23 cellular contexts compared by ENCODE assay signal in the genomic region with DNA sequence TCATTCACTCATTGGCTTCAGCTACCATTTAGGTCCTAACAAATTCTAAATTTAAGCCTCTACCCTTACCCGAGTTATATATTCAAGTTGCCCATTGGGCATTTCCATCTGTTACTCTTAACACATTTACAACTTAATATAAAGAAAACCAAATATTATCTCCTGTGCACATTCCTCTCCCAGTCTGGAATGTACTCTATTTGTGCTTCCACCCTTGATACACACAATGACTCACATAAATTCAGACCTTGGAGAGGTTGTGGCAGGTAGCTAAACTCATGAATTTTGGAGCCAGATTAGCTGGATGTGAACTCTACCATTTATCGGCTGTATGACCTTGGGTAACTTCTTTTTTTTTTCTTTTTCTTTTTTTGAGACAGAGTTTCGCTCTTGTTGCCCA. TPM values are rescaled to one million over a fixed set of nuclear protein-coding genes. Genes with fewer than 3 reads are reported as not detected.
A peak's percentile ranks its signal among the peaks of the same experiment; 100 is the strongest.
DNase-seq lines count a peak whose midpoint lies in the region; ATAC-seq and TF ChIP-seq lines count a peak whose summit lies in the region.
"Had no signal": no experiment of that assay in that cellular context is flagged by ENCODE, and none has a peak within 500 bp of the region (broad histone marks: within the 10 kb centered on the region; RNA-seq: fewer than 3 reads in every experiment).

No MANE protein-coding gene starts in this region.

- no peaks in the 10 kb centered on the region for H3K27me3 Mint-ChIP-seq in Caco-2 (ENCODE audit: insufficient read depth, unreplicated experiment)
- H3K27me3 Mint-ChIP-seq in osteocyte (ENCODE audit: unreplicated experiment) = no peaks in the 10 kb centered on the region
- no peaks in the 10 kb centered on the region for H3K27me3 Mint-ChIP-seq in T-helper 2 cell treated with Interferon-gamma antibody and Interleukin-4, amounts not matched to agents 5 μg/mL and 100 μg/mL, for 36 hours (ENCODE audit: low read depth)
- H3K27me3 Mint-ChIP-seq: activated naive CD4-positive, alpha-beta T cell treated with anti-CD3 and anti-CD28 coated beads, Interleukin-2, amount 50 U/mL, for 24 hours; activated T-helper 17 cell treated with anti-CD3 and anti-CD28 coated beads, Interleukin-2, amount 50 U/mL, for 72 hours; T-helper 17 cell had no signal

- H3K27me3 ChIP-seq in Caco-2 (replicated peaks; ENCODE audit: control insufficient read depth, insufficient read depth, low read length) (no peaks in the 10 kb centered on the region), adrenal gland (no peaks in the 10 kb centered on the region), Peyer's patch (no peaks in the 10 kb centered on the region)
- H3K27me3 ChIP-seq: esophagus squamous epithelium had no signal

- H3K36me3 Mint-ChIP-seq in Caco-2 (ENCODE audit: insufficient read depth, unreplicated experiment) = no peaks in the 10 kb centered on the region
- peaks cover 8% of the 10 kb centered on the region for H3K36me3 Mint-ChIP-seq in osteocyte (ENCODE audit: unreplicated experiment)
- H3K36me3 Mint-ChIP-seq in T-helper 2 cell treated with Interferon-gamma antibody and Interleukin-4, amounts not matched to agents 5 μg/mL and 100 μg/mL, for 36 hours (ENCODE audit: low read depth) = no peaks in the 10 kb centered on the region
- H3K36me3 Mint-ChIP-seq: activated naive CD4-positive, alpha-beta T cell treated with anti-CD3 and anti-CD28 coated beads, Interleukin-2, amount 50 U/mL, for 24 hours had no signal

- intact Hi-C loops in Caco-2 (cut with micrococcal nuclease; ENCODE audit: unreplicated experiment) = no loop called here
- intact Hi-C loops in adrenal gland (cut with DNase I) = loop anchor here in 1 of 2 donors (5.0 kb wide), 1 partner anchor 500 kb away; no protein-coding TSS in a partner anchor

- H3K4me1 Mint-ChIP-seq in Caco-2 (ENCODE audit: low read depth, unreplicated experiment) (peaks cover 14% of the 10 kb centered on the region), osteocyte (ENCODE audit: unreplicated experiment) (peaks cover 35% of the 10 kb centered on the region)
- H3K4me1 Mint-ChIP-seq in T-helper 2 cell treated with Interferon-gamma antibody and Interleukin-4, amounts not matched to agents 5 μg/mL and 100 μg/mL, for 36 hours (ENCODE audit: low read depth) = peaks cover 10% of the 10 kb centered on the region
- H3K4me1 Mint-ChIP-seq: activated naive CD4-positive, alpha-beta T cell treated with anti-CD3 and anti-CD28 coated beads, Interleukin-2, amount 50 U/mL, for 24 hours; activated T-helper 17 cell treated with anti-CD3 and anti-CD28 coated beads, Interleukin-2, amount 50 U/mL, for 72 hours; neural crest cell had no signal

- H3K27ac ChIP-seq in adrenal gland = peak overlapping the region in 4 of 5 donors; percentile 43 to 81 (median 57)
- no peak overlapping the region for H3K27ac ChIP-seq in Peyer's patch
- H3K27ac ChIP-seq: esophagus squamous epithelium, psoas muscle had no signal

- TF ChIP-seq POLR2A in adrenal gland (IDR thresholded peaks at IDR 0.05) (no peak), Peyer's patch (IDR thresholded peaks at IDR 0.05) (no peak)

- H3K36me3 ChIP-seq in Caco-2 (ENCODE audit: control insufficient read depth, insufficient read depth, low read length) (no peaks in the 10 kb centered on the region), adrenal gland (replicated peaks in 1 of 2) (no peaks in the 10 kb centered on the region), Peyer's patch (no peaks in the 10 kb centered on the region)

- peak in 1 of 2 experiments; percentile 38 for DNase-seq in Caco-2
- DNase-seq in adrenal gland = peak in 1 of 7 donors; percentile 60
- DNase-seq in osteocyte (ENCODE audit: extremely low spot score, unreplicated experiment) = no peak
- no peak for DNase-seq in T-helper 2 cell treated with Interferon-gamma antibody and Interleukin-4, amounts not matched to agents 5 μg/mL and 100 μg/mL, for 36 hours (ENCODE audit: low spot score)
- no peak for DNase-seq in NCI-H774 (lab: John Stamatoyannopoulos, UW)
- DNase-seq in Peyer's patch = no peak
- no peak for DNase-seq in NK-92 (lab: John Stamatoyannopoulos, UW; ENCODE audit: unreplicated experiment)
- DNase-seq: ACHN; activated CD4-positive, alpha-beta T cell treated with anti-CD3 and anti-CD28 coated beads, Interleukin-2, amount 50 U/mL, for 1 hour; DND-41; effector memory CD4-positive, alpha-beta T cell; esophagus squamous epithelium; NCI-H1436; NCI-H510A; NK-92 treated with Interleukin-12 subunit alpha and Interleukin-12 subunit beta, amount 100 ng/mL, for 24 hours; psoas muscle; T-helper 17 cell had no signal

- POLR2A ChIA-PET in Caco-2 (lab: Charles Lee) = interaction anchor here (0.7 kb wide), 1 partner anchor 51 kb away, joined by 6 read pairs; a partner anchor contains a TSS

- TF ChIP-seq CTCF in Caco-2 (IDR thresholded peaks at IDR 0.05; ENCODE audit: insufficient read depth in 1 of 2, low read depth in 1 of 2, low read length in 1 of 2, severe bottlenecking in 1 of 2, unreplicated experiment in 1 of 2) = no peak
- no peak for TF ChIP-seq CTCF in adrenal gland (IDR thresholded peaks at IDR 0.05)
- TF ChIP-seq CTCF in osteocyte (IDR thresholded peaks at IDR 0.05) = no peak
- no peak for TF ChIP-seq CTCF in Peyer's patch (IDR thresholded peaks at IDR 0.05)

- H3K4me3 ChIP-seq in Caco-2 (ENCODE audit: low read depth, low read length) = no peak overlapping the region
- H3K4me3 ChIP-seq in adrenal gland = no peak overlapping the region
- no peak overlapping the region for H3K4me3 ChIP-seq in Peyer's patch
- H3K4me3 ChIP-seq: esophagus squamous epithelium, K562, psoas muscle had no signal

- H3K9me3 ChIP-seq in Caco-2 (no peaks in the 10 kb centered on the region), adrenal gland (replicated peaks in 1 of 3) (no peaks in the 10 kb centered on the region), Peyer's patch (no peaks in the 10 kb centered on the region)
- H3K9me3 ChIP-seq: esophagus squamous epithelium, psoas muscle had no signal

- CTCF ChIA-PET in Caco-2 (lab: Charles Lee) = interaction anchor here (1.0 kb wide), 1 partner anchor 59 kb away, joined by 4 read pairs; no protein-coding TSS in a partner anchor

- H3K9me3 Mint-ChIP-seq in Caco-2 (ENCODE audit: unreplicated experiment) = no peaks in the 10 kb centered on the region
- H3K9me3 Mint-ChIP-seq in osteocyte (ENCODE audit: unreplicated experiment) = no peaks in the 10 kb centered on the region
- H3K9me3 Mint-ChIP-seq in T-helper 2 cell treated with Interferon-gamma antibody and Interleukin-4, amounts not matched to agents 5 μg/mL and 100 μg/mL, for 36 hours = no peaks in the 10 kb centered on the region
- H3K9me3 Mint-ChIP-seq: activated naive CD4-positive, alpha-beta T cell treated with anti-CD3 and anti-CD28 coated beads, Interleukin-2, amount 50 U/mL, for 24 hours; activated T-helper 17 cell treated with anti-CD3 and anti-CD28 coated beads, Interleukin-2, amount 50 U/mL, for 72 hours; neural crest cell had no signal

- H3K4me3 Mint-ChIP-seq in Caco-2 (ENCODE audit: unreplicated experiment) (no peak overlapping the region), osteocyte (ENCODE audit: unreplicated experiment) (no peak overlapping the region)
- no peak overlapping the region for H3K4me3 Mint-ChIP-seq in T-helper 2 cell treated with Interferon-gamma antibody and Interleukin-4, amounts not matched to agents 5 μg/mL and 100 μg/mL, for 36 hours
- H3K4me3 Mint-ChIP-seq: activated naive CD4-positive, alpha-beta T cell treated with anti-CD3 and anti-CD28 coated beads, Interleukin-2, amount 50 U/mL, for 24 hours; activated T-helper 17 cell treated with anti-CD3 and anti-CD28 coated beads, Interleukin-2, amount 50 U/mL, for 72 hours; neural crest cell; T-helper 17 cell had no signal

- ATAC-seq in esophagus mucosa = peak; percentile 62
- ATAC-seq: activated T-helper 17 cell treated with anti-CD3 and anti-CD28 coated beads, Interleukin-2, amount 50 U/mL, for 72 hours; K562; Panc1; psoas muscle; T-helper 17 cell had no signal

- H3K27ac Mint-ChIP-seq in Caco-2 (ENCODE audit: unreplicated experiment) (peak overlapping the region; percentile 25), osteocyte (ENCODE audit: unreplicated experiment) (peak overlapping the region; percentile 31)
- no peak overlapping the region for H3K27ac Mint-ChIP-seq in T-helper 2 cell treated with Interferon-gamma antibody and Interleukin-4, amounts not matched to agents 5 μg/mL and 100 μg/mL, for 36 hours
- H3K27ac Mint-ChIP-seq: activated naive CD4-positive, alpha-beta T cell treated with anti-CD3 and anti-CD28 coated beads, Interleukin-2, amount 50 U/mL, for 24 hours; activated T-helper 17 cell treated with anti-CD3 and anti-CD28 coated beads, Interleukin-2, amount 50 U/mL, for 72 hours; T-helper 17 cell had no signal

- 53 to 62% (median 57%) methylated on average over 3 of the region's 3 CpGs for WGBS in adrenal gland, 4 donors

- H3K4me1 ChIP-seq in Caco-2 = peaks cover 15% of the 10 kb centered on the region
- peaks cover 33 to 40% of the 10 kb centered on the region in 2 donors for H3K4me1 ChIP-seq in adrenal gland (replicated peaks in 1 of 2)
- peaks cover 0 to 11% (median 0%) of the 10 kb centered on the region in 4 donors for H3K4me1 ChIP-seq in Peyer's patch

- BruUV-seq in Caco-2 (replicated peaks; lab: Mats Ljungman, UMichigan) = no TSS peak

RNA-seq across cellular contexts. Expression of a gene that starts 51.1 kb away (rescaled TPM):
- total RNA-seq in Caco-2 (2022) (10.4 and 11.4 TPM in 2 replicates), adrenal gland (10 to 100 TPM in 5 of 8 donors, 1 to 10 TPM in 3; 5.2 to 27.6 (median 11.7) TPM), esophagus mucosa (6.9 TPM), osteocyte (13.5 and 14.2 TPM in 2 replicates), Peyer's patch (1 to 10 TPM in 3 of 4 donors, under 1 TPM in 1; 0.53 to 4.1 (median 2.4) TPM)
- polyA plus RNA-seq in adrenal gland = 10 to 100 TPM in 1 of 3 donors, 1 to 10 TPM in 2; 4.3 to 23.2 (median 6.4) TPM

Comparison
In these comparisons a context has a peak if more than half of its experiments do, and no peak if none do; other contexts are left out.
1. H3K27ac ChIP-seq: peak in adrenal gland (4 of 5); none in Peyer's patch (0 of 4).